Comparison of ENCODE assay signal across 8 cellular contexts in genomic region chr1:41516168-41516961, GRCh38. TPM values are rescaled to one million over a fixed set of nuclear protein-coding genes. Genes with fewer than 3 reads are reported as not detected.
DNase-seq lines count a peak whose midpoint lies in the region; ATAC-seq lines count a peak whose summit lies in the region.

No MANE protein-coding gene starts in this region.

- H3K4me3 ChIP-seq in effector memory CD4-positive, alpha-beta T cell (ENCODE audit: insufficient read depth, low read depth, low read length, poor library complexity, severe bottlenecking) = no peak overlapping the region

- no peaks in the 10 kb centered on the region for H3K27me3 ChIP-seq in effector memory CD4-positive, alpha-beta T cell (replicated peaks; ENCODE audit: control insufficient read depth, insufficient read depth, low read length, poor library complexity, severe bottlenecking)

- CTCF ChIA-PET in activated CD4-positive, alpha-beta memory T cell treated with anti-CD3 and anti-CD28 coated beads, Interleukin-2, amount 10 ng/mL, durations not matched to agents 7 days and 5 days (lab: Charles Lee) = interaction anchor here (0.7 to 2.3 kb wide), 19 partner anchors 9 to 770 kb away, joined by 3 to 11 read pairs (median 3); no protein-coding TSS in a partner anchor

- H3K27me3 Mint-ChIP-seq in activated CD4-positive, alpha-beta memory T cell treated with anti-CD3 and anti-CD28 coated beads, Interleukin-2, amount 10 ng/mL, durations not matched to agents 7 days and 5 days = no peaks in the 10 kb centered on the region

- no peaks in the 10 kb centered on the region for H3K36me3 ChIP-seq in effector memory CD4-positive, alpha-beta T cell (ENCODE audit: control insufficient read depth, insufficient read depth, low read length)

- H3K4me1 Mint-ChIP-seq in activated CD4-positive, alpha-beta memory T cell treated with anti-CD3 and anti-CD28 coated beads, Interleukin-2, amount 10 ng/mL, durations not matched to agents 7 days and 5 days = peaks cover 5% of the 10 kb centered on the region

- DNase-seq in NCI-H187 (lab: John Stamatoyannopoulos, UW) (peak; percentile 43 to 55), NCI-H187 treated with DMSO at 0.1 percent for 48 hours (lab: John Stamatoyannopoulos, UW) (no peak), NCI-H69 (lab: John Stamatoyannopoulos, UW) (peak; percentile 84), medulla oblongata (ENCODE audit: extremely low spot score) (peak; percentile 95)
- DNase-seq in activated CD4-positive, alpha-beta memory T cell treated with anti-CD3 and anti-CD28 coated beads, Interleukin-2, amount 10 ng/mL, durations not matched to agents 7 days and 5 days = peak; percentile 66
- DNase-seq in effector memory CD4-positive, alpha-beta T cell = peak in 2 of 3 donors; percentile 12 to 21
- DNase-seq in stimulated activated CD4-positive, alpha-beta T cell treated with anti-CD3 and anti-CD28 coated beads, TNF-alpha, amount 100 ng/mL, for 1 hour (ENCODE audit: low read depth in 3 of 3, low spot score in 1 of 3) = peak in 2 of 3 donors; percentile 27 to 52

- H3K36me3 Mint-ChIP-seq in activated CD4-positive, alpha-beta memory T cell treated with anti-CD3 and anti-CD28 coated beads, Interleukin-2, amount 10 ng/mL, durations not matched to agents 7 days and 5 days (ENCODE audit: low read depth) = peaks cover 24% of the 10 kb centered on the region

- no peak overlapping the region for H3K27ac ChIP-seq in effector memory CD4-positive, alpha-beta T cell (ENCODE audit: insufficient read depth, low read length, poor library complexity, severe bottlenecking)

- H3K4me1 ChIP-seq in effector memory CD4-positive, alpha-beta T cell (ENCODE audit: control insufficient read depth, insufficient read depth, low read length, poor library complexity, severe bottlenecking) = peaks cover 4% of the 10 kb centered on the region

- ATAC-seq in HG03280 (IDR thresholded peaks at IDR 0.05; ENCODE audit: unreplicated experiment) = peak; percentile 63

- H3K4me3 Mint-ChIP-seq in activated CD4-positive, alpha-beta memory T cell treated with anti-CD3 and anti-CD28 coated beads, Interleukin-2, amount 10 ng/mL, durations not matched to agents 7 days and 5 days = no peak overlapping the region

- H3K9me3 Mint-ChIP-seq in activated CD4-positive, alpha-beta memory T cell treated with anti-CD3 and anti-CD28 coated beads, Interleukin-2, amount 10 ng/mL, durations not matched to agents 7 days and 5 days = no peaks in the 10 kb centered on the region

- H3K27ac Mint-ChIP-seq in activated CD4-positive, alpha-beta memory T cell treated with anti-CD3 and anti-CD28 coated beads, Interleukin-2, amount 10 ng/mL, durations not matched to agents 7 days and 5 days = no peak overlapping the region

- POLR2A ChIA-PET in activated CD4-positive, alpha-beta memory T cell treated with anti-CD3 and anti-CD28 coated beads, Interleukin-2, amount 10 ng/mL, durations not matched to agents 7 days and 5 days (lab: Charles Lee) = no interaction called here

- no peaks in the 10 kb centered on the region for H3K9me3 ChIP-seq in effector memory CD4-positive, alpha-beta T cell (ENCODE audit: control insufficient read depth, low read length)

RNA-seq across cellular contexts. Expression of gene EDN2, which starts 31.9 kb away (rescaled TPM):
- not detected for total RNA-seq in activated CD4-positive, alpha-beta memory T cell treated with anti-CD3 and anti-CD28 coated beads, Interleukin-2, amount 10 ng/mL, durations not matched to agents 7 days and 5 days
